ENCODE assay signal across 13 cellular contexts in the genomic region with DNA sequence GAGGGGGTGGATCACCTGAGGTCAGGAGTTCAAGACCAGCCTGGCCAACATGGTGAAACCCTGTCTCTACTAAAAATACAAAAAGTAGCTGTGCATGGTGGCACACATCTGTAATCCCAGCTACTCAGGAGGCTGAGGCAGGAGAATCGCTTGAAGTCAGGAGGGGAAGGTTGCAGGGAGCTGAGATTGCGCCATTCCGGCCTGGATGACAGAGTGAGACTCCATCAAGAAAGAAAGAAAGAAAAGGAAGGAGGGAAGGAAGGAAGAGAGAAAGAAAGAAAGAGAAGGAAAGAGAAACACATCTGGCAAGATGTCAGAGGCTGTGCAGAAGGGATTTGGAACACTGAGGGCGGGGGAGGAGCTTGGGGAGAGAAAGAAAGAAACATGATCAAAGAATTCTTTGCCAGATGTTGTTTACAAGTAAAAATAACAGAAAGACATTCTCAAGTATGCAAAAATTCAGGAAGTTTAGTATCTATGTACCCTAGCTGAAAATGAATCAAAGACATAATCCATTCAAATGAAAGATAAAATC.
A peak's percentile ranks its signal among the peaks of the same experiment; 100 is the strongest.
DNase-seq lines count a peak whose midpoint lies in the region; TF ChIP-seq lines count a peak whose summit lies in the region.
"Had no signal": no experiment of that assay in that cellular context is flagged by ENCODE, and none has a peak within 500 bp of the region (broad histone marks: within the 10 kb centered on the region; RNA-seq: fewer than 3 reads in every experiment).

No MANE protein-coding gene starts in this region.

- H3K36me3 Mint-ChIP-seq in endodermal cell (ENCODE audit: low read depth) (no peaks in the 10 kb centered on the region), HFFc6 (ENCODE audit: low read depth) (no peaks in the 10 kb centered on the region; the same call in 1 of the 2 replicates)
- H3K36me3 Mint-ChIP-seq: CD8-positive, alpha-beta T cell had no signal

- H3K4me3 Mint-ChIP-seq in endodermal cell (no peak overlapping the region), HFFc6 (no peak overlapping the region)
- H3K4me3 Mint-ChIP-seq: CD8-positive, alpha-beta T cell had no signal

- no peak overlapping the region for H3K27ac ChIP-seq in HEK293 (ENCODE audit: extremely low read depth, low read depth, low read length)
- no peak overlapping the region for H3K27ac ChIP-seq in endodermal cell (ENCODE audit: low read depth, low read length)
- H3K27ac ChIP-seq: A549, GM23248, HL-60 had no signal

- WGBS in endodermal cell (ENCODE audit: insufficient coverage in 1 of 2, insufficient read length in 1 of 2), 2 experiments: 95% methylated on average over 4 of the region's 4 CpGs

- CTCF ChIA-PET in HEK293 (lab: Yijun Ruan, JAX): interaction anchor here (0.6 to 1.2 kb wide), 4 partner anchors 14 to 573 kb away, joined by 3 to 6 read pairs (median 4); no protein-coding TSS in a partner anchor

- H3K4me1 ChIP-seq in HEK293 (ENCODE audit: control insufficient read depth, insufficient read depth, low read length) (no peaks in the 10 kb centered on the region), endodermal cell (ENCODE audit: control insufficient read depth, insufficient read depth, low read length) (peaks cover 4% of the 10 kb centered on the region)
- H3K4me1 ChIP-seq: A549, HAP-1 had no signal

- H3K4me1 Mint-ChIP-seq in endodermal cell: peaks cover 54% of the 10 kb centered on the region
- 0 out of 2 replicates have a peak, but pooled peaks cover 5% of the 10 kb centered on the region for H3K4me1 Mint-ChIP-seq in HFFc6 (ENCODE audit: low read depth)

- H3K27me3 Mint-ChIP-seq in endodermal cell (ENCODE audit: insufficient read depth) (peaks cover 65% of the 10 kb centered on the region), HFFc6 (ENCODE audit: insufficient read depth) (peaks cover 58% of the 10 kb centered on the region)

- no peak overlapping the region for H3K27ac Mint-ChIP-seq in endodermal cell
- no peak overlapping the region for H3K27ac Mint-ChIP-seq in HFFc6
- H3K27ac Mint-ChIP-seq: CD8-positive, alpha-beta T cell had no signal

- POLR2A ChIA-PET in HEK293 (lab: Yijun Ruan, JAX): no interaction called here

- TF ChIP-seq CTCF in HEK293 (tag by site-specific recombination; IDR thresholded peaks at IDR 0.05) (no peak), endodermal cell (conservative IDR thresholded peaks at IDR 0.05) (no peak), HFFc6 (IDR thresholded peaks at IDR 0.05) (no peak)

- H3K4me3 ChIP-seq in HEK293 (ENCODE audit: low read depth, low read length) (no peak overlapping the region), endodermal cell (ENCODE audit: low read length) (no peak overlapping the region)
- H3K4me3 ChIP-seq: A549, GM23248, HAP-1 had no signal

- H3K9me3 ChIP-seq in HEK293 (ENCODE audit: control insufficient read depth, insufficient read depth, low read depth, low read length) (no peaks in the 10 kb centered on the region), endodermal cell (ENCODE audit: control insufficient read depth, low read length) (peaks cover 18% of the 10 kb centered on the region)

- peaks cover 6% of the 10 kb centered on the region for H3K27me3 ChIP-seq in endodermal cell (ENCODE audit: control insufficient read depth, insufficient read depth, low read length, poor library complexity, severe bottlenecking)

- H3K36me3 ChIP-seq in HEK293 (ENCODE audit: control insufficient read depth in 2 of 2, insufficient read depth in 1 of 2, low read length in 2 of 2) (no peaks in the 10 kb centered on the region), endodermal cell (ENCODE audit: control insufficient read depth, insufficient read depth, low read length) (no peaks in the 10 kb centered on the region)
- H3K36me3 ChIP-seq: HAP-1 had no signal

- H3K9me3 Mint-ChIP-seq in endodermal cell (peaks cover 14% of the 10 kb centered on the region), HFFc6 (peaks cover 12% of the 10 kb centered on the region; the same call in 1 of the 2 replicates)

- DNase-seq in endodermal cell: peak; percentile 13
- DNase-seq in mesenteric fat pad (ENCODE audit: low spot score): peak; percentile 55
- no peak for DNase-seq in HFFc6
- no peak for DNase-seq in NCI-H510A treated with DMSO at 0.1 percent for 48 hours (lab: John Stamatoyannopoulos, UW)
- DNase-seq in DMS79 treated with DMSO at 0.1 percent for 48 hours (lab: John Stamatoyannopoulos, UW): no peak
- DNase-seq: AML-193; Calu3; CD8-positive, alpha-beta T cell; GM23248 had no signal

- no peak overlapping the region for H3K9ac ChIP-seq in endodermal cell (ENCODE audit: extremely low read depth, low read length, poor library complexity, severe bottlenecking)
- H3K9ac ChIP-seq: GM23248 had no signal

TF ChIP-seq in HEK293, 187 proteins besides CTCF, POLR2A, EP300 and RAD21:
- TF ChIP-seq IKZF3 (tag by site-specific recombination; IDR thresholded peaks at IDR 0.05) (no peak), ZNF514 (tag by site-specific recombination; IDR thresholded peaks at IDR 0.05) (no peak), ZNF366 (tag by site-specific recombination; conservative IDR thresholded peaks at IDR 0.05) (peak; percentile 39; the same call in 1 of the 2 replicates), ZNF518A (tag by site-specific recombination; conservative IDR thresholded peaks at IDR 0.05; ENCODE audit: low read depth) (no peak)
- TF ChIP-seq, protein P1, sequence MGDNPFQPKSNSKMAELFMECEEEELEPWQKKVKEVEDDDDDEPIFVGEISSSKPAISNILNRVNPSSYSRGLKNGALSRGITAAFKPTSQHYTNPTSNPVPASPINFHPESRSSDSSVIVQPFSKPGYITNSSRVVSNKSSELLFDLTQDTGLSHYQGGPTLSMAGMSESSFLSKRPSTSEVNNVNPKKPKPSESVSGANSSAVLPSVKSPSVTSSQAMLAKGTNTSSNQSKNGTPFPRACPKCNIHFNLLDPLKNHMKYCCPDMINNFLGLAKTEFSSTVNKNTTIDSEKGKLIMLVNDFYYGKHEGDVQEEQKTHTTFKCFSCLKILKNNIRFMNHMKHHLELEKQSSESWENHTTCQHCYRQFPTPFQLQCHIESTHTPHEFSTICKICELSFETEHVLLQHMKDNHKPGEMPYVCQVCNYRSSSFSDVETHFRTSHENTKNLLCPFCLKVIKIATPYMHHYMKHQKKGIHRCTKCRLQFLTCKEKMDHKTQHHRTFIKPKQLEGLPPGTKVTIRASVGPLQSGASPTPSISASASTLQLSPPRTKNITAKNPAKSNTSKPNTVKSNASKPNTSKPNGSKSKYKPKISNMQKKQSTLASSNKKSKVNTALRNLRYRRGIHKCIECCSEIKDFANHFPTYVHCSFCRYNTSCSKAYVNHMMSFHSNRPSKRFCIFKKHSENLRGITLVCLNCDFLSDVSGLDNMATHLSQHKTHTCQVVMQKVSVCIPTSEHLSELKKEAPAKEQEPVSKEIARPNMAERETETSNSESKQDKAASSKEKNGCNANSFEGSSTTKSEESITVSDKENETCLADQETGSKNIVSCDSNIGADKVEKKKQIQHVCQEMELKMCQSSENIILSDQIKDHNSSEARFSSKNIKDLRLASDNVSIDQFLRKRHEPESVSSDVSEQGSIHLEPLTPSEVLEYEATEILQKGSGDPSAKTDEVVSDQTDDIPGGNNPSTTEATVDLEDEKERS (tag by site-specific recombination; IDR thresholded peaks at IDR 0.05): no peak

Comparison
In these comparisons a context has a peak if more than half of its experiments do, and no peak if none do; other contexts are left out.
1. DNase-seq: peak in endodermal cell (single experiment) and mesenteric fat pad (single experiment); none in HFFc6 (single experiment), NCI-H510A treated with DMSO at 0.1 percent for 48 hours (single experiment) and DMS79 treated with DMSO at 0.1 percent for 48 hours (single experiment).